In the genomic region with DNA sequence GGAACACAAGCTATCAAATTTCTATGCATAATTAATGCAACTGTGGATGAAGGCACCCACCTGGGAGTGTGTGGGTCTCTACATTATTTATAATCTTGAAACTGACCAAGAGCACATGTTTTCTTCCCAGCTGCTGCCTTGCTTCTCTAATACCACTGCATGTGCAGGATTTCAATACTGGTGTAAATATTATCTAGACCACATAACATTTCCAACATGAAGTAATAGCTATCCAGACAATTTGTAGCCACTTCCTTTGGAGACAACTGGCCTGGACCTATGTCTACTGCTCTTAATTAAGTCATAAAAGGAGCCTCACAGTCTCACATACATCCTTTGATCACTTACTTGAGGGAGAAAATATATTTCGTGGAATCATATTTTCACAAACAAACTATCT, we compare ENCODE assay signal across 12 cellular contexts.
"Had no signal": no experiment of that assay in that cellular context is flagged by ENCODE, and none has a peak within 500 bp of the region (broad histone marks: within the 10 kb centered on the region; RNA-seq: fewer than 3 reads in every experiment).

No MANE protein-coding gene starts in this region.

- FAIRE-seq: colon, islet of Langerhans had no signal

- H3K27ac Mint-ChIP-seq: neural progenitor cell, WTC11 had no signal

- H3K27me3 Mint-ChIP-seq: T-helper 17 cell had no signal

- ATAC-seq: left lobe of liver, T-helper 17 cell, WTC11 had no signal

- H3K4me1 Mint-ChIP-seq: WTC11 had no signal

- H3K4me3 Mint-ChIP-seq: neural progenitor cell, T-helper 17 cell, WTC11 had no signal

- H3K9me3 Mint-ChIP-seq: neural progenitor cell, WTC11 had no signal

- DNase-seq: activated CD4-positive, alpha-beta T cell treated with anti-CD3 and anti-CD28 coated beads for 48 hours; activated effector memory CD4-positive, alpha-beta T cell treated with anti-CD3 and anti-CD28 coated beads, Interleukin-2, amount 50 U/mL, for 16 hours; esophagus squamous epithelium; ovary; stimulated activated CD4-positive, alpha-beta T cell treated with anti-CD3 and anti-CD28 coated beads, Interleukin-4, amount 100 ng/mL, for 24 hours; stomach; T-helper 17 cell had no signal
